ENCODE assay signal across 13 cellular contexts in the genomic region with DNA sequence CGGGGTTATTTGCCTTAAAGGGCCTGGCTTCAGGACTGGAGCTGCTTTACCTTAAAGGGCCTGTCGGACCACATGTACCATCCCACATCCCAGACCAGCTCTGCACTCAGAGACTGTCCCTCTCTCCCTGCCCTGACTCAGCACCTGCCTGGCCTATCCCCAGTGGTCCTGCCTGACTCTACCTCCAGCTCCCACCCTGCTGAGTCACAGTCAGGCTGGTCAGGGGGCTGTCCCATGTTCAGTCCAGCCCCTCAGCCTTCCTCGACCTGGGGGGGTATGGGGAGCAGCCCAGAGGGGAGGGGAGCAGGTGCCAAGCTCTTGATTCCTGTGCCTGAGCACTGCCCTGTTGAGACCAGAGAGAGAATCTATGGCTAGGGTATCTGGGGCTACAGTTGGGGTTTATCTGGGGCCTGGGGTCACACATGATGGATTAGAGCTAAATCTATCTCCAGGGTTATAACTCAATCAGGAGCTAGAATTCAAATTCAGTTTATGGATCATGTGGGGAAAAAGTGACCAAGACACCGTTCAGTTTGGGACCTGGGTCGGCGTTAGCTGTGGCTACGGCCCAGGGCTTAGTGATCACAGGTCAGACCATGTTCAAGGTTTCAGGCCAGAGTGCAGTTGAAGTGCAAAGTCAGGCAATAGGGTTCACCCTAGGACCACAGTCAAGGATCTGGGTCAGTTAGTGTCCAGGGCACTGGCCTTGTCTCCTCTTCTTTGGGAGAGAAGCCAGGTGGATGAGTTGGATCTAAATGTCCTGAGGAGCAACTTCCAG. TPM values are rescaled to one million over a fixed set of nuclear protein-coding genes. Genes with fewer than 3 reads are reported as not detected.
DNase-seq lines count a peak whose midpoint lies in the region; ATAC-seq and TF ChIP-seq lines count a peak whose summit lies in the region.
"Had no signal": no experiment of that assay in that cellular context is flagged by ENCODE, and none has a peak within 500 bp of the region (broad histone marks: within the 10 kb centered on the region; RNA-seq: fewer than 3 reads in every experiment).

No MANE protein-coding gene starts in this region.

- H3K27me3 ChIP-seq in SK-N-SH (ENCODE audit: insufficient read depth), result no peaks in the 10 kb centered on the region
- H3K27me3 ChIP-seq in stomach, result no peaks in the 10 kb centered on the region

- intact Hi-C loops in stomach (cut with DNase I; ENCODE audit: low total_unique reads), result no loop called here

- no peak overlapping the region for H3K9ac ChIP-seq in SK-N-SH

- H3K36me3 Mint-ChIP-seq in WTC11, result no peaks in the 10 kb centered on the region

- peaks cover 10 to 27% of the 10 kb centered on the region in 2 experiments; a peak in 3 of 4 replicates for H3K4me1 ChIP-seq in SK-N-SH (ENCODE audit: control insufficient read depth in 1 of 2, insufficient read depth in 2 of 2, low read depth in 1 of 2, low read length in 1 of 2)
- peaks cover 28 to 35% (median 30%) of the 10 kb centered on the region in 4 donors for H3K4me1 ChIP-seq in stomach

- WGBS in SK-N-SH (ENCODE audit: low lambda C conversion rate), result 74% methylated on average over 7 of the region's 7 CpGs
- 76 to 82% (median 80%) methylated on average over 7 of the region's 7 CpGs for WGBS in stomach, 5 donors

- ATAC-seq in SK-N-SH treated with all-trans-retinoic acid at 6 μM for 48 hours (no peak; the same call in 2 of the 3 replicates), WTC11 (peak; percentile 20; the same call in 1 of the 2 replicates), left lobe of liver (peak; percentile 82), HG02642 (IDR thresholded peaks at IDR 0.05; ENCODE audit: poor library complexity, unreplicated experiment) (no peak)
- ATAC-seq: T-helper 17 cell had no signal

- no peak overlapping the region for H3K4me3 ChIP-seq in SK-N-SH (ENCODE audit: low read depth in 2 of 2, low read length in 1 of 2)
- H3K4me3 ChIP-seq in stomach, result no peak overlapping the region

- TF ChIP-seq RAD21 in SK-N-SH (IDR thresholded peaks at IDR 0.05; ENCODE audit: low read length), result no peak

- H3K36me3 ChIP-seq in SK-N-SH (replicated peaks in 1 of 2; ENCODE audit: control insufficient read depth in 1 of 2, insufficient read depth in 2 of 2, low read length in 1 of 2), result no peaks in the 10 kb centered on the region
- no peaks in the 10 kb centered on the region for H3K36me3 ChIP-seq in stomach

- H3K9me3 Mint-ChIP-seq in WTC11, result no peaks in the 10 kb centered on the region
- H3K9me3 Mint-ChIP-seq: endodermal cell had no signal

- H3K9me3 ChIP-seq in SK-N-SH, result no peaks in the 10 kb centered on the region
- no peaks in the 10 kb centered on the region for H3K9me3 ChIP-seq in stomach

- peaks cover 12% of the 10 kb centered on the region for H3F3A ChIP-seq in SK-N-SH (replicated peaks; ENCODE audit: insufficient read depth)

- peaks cover 10% of the 10 kb centered on the region; the same call in 1 of the 2 replicates for H3K27me3 Mint-ChIP-seq in WTC11 (ENCODE audit: low read depth)
- H3K27me3 Mint-ChIP-seq: naive thymus-derived CD4-positive, alpha-beta T cell had no signal

- TF ChIP-seq EP300 in SK-N-SH (IDR thresholded peaks at IDR 0.05; ENCODE audit: borderline replicate concordance in 1 of 2, low read depth in 1 of 2, low read length in 1 of 2), result no peak
- TF ChIP-seq EP300 in stomach (IDR thresholded peaks at IDR 0.05), result no peak

- H2AFZ ChIP-seq in SK-N-SH (ENCODE audit: low read depth), result peak overlapping the region; percentile 81

- CTCF ChIA-PET in SK-N-SH (lab: Yijun Ruan, JAX) (interaction anchor here (1.7 to 3.7 kb wide), 4 partner anchors 9 to 61 kb away, joined by 4 to 24 read pairs (median 8); no protein-coding TSS in a partner anchor), WTC11 (lab: Charles Lee) (interaction anchor here (0.8 to 4.0 kb wide), 4 partner anchors 9 to 93 kb away, joined by 3 to 19 read pairs (median 10); a partner anchor contains a TSS)

- no peak overlapping the region; the same call in 1 of the 2 replicates for H3K4me2 ChIP-seq in SK-N-SH

- H3K27ac ChIP-seq in SK-N-SH (ENCODE audit: low read depth in 2 of 2, low read length in 1 of 2), result peak overlapping the region; percentile 24 to 76; a peak in 3 of 4 replicates
- peak overlapping the region in 3 of 5 donors; percentile 53 to 70 (median 60) for H3K27ac ChIP-seq in stomach

- TF ChIP-seq POLR2A in stomach (IDR thresholded peaks at IDR 0.05), result no peak

- no peaks in the 10 kb centered on the region for H4K20me1 ChIP-seq in SK-N-SH (ENCODE audit: insufficient read depth)

- H3K9me2 ChIP-seq in SK-N-SH, result no peaks in the 10 kb centered on the region

- POLR2A ChIA-PET in SK-N-SH (lab: Yijun Ruan, JAX) (interaction anchor here (0.6 to 1.9 kb wide), 3 partner anchors 8 to 1553 kb away, joined by 3 to 11 read pairs (median 5); a partner anchor contains a TSS), WTC11 (lab: Charles Lee) (interaction anchor here (0.8 to 1.7 kb wide), 2 partner anchors 9 to 115 kb away, joined by 3 to 8 read pairs; a partner anchor contains a TSS)

- no peaks in the 10 kb centered on the region for H3K79me2 ChIP-seq in SK-N-SH (ENCODE audit: insufficient read depth)

- H3K27ac Mint-ChIP-seq in WTC11, result no peak overlapping the region
- H3K27ac Mint-ChIP-seq: endodermal cell had no signal

- H3K4me1 Mint-ChIP-seq in WTC11, result peaks cover 18% of the 10 kb centered on the region

- no peak for DNase-seq in SK-N-SH
- DNase-seq in WTC11 (ENCODE audit: low spot score), result no peak
- DNase-seq in left lobe of liver (ENCODE audit: low spot score), result peak; percentile 89
- no peak for DNase-seq in stomach
- no peak for DNase-seq in GF-D8 (lab: John Stamatoyannopoulos, UW)
- no peak for DNase-seq in COLO829 (ENCODE audit: low spot score)
- DNase-seq: 8988T; endodermal cell; naive thymus-derived CD4-positive, alpha-beta T cell; NCI-H187 treated with DMSO at 0.1 percent for 48 hours; T-helper 17 cell had no signal

- H3K4me3 Mint-ChIP-seq in WTC11, result no peak overlapping the region
- H3K4me3 Mint-ChIP-seq: endodermal cell, T-helper 17 cell had no signal

- no peak for TF ChIP-seq CTCF in SK-N-SH (IDR thresholded peaks at IDR 0.05)
- TF ChIP-seq CTCF in WTC11 (IDR thresholded peaks at IDR 0.05), result no peak
- TF ChIP-seq CTCF in stomach (IDR thresholded peaks at IDR 0.05), result no peak

TF ChIP-seq in SK-N-SH, 30 proteins besides CTCF, POLR2A, EP300 and RAD21 (continues in another document):
- TF ChIP-seq GATA2 (CRISPR knock-in tag; IDR thresholded peaks at IDR 0.05) (no peak), POLR2AphosphoS5 (IDR thresholded peaks at IDR 0.05; ENCODE audit: low read depth, low read length) (no peak), JUND (IDR thresholded peaks at IDR 0.05) (no peak), TCF12 (IDR thresholded peaks at IDR 0.05) (no peak), ELF1 (IDR thresholded peaks at IDR 0.05) (no peak), MXI1 (IDR thresholded peaks at IDR 0.05; ENCODE audit: low read depth, low read length) (no peak)

TF ChIP-seq in SK-N-SH treated with all-trans-retinoic acid at 6 μM for 48 hours, 23 proteins besides CTCF, POLR2A, EP300 and RAD21:
- TF ChIP-seq TCF4 (CRISPR knock-in tag; IDR thresholded peaks at IDR 0.05; ENCODE audit: borderline replicate concordance), result no peak
- TF ChIP-seq ISL1 (CRISPR knock-in tag; IDR thresholded peaks at IDR 0.05), result no peak
TF ChIP-seq in SK-N-SH treated with all-trans-retinoic acid at 6 μM for 48 hours: peak in this region for 0.

TF ChIP-seq in WTC11, 78 proteins besides CTCF, POLR2A, EP300 and RAD21 (continues in another document):
- TF ChIP-seq, protein P1, sequence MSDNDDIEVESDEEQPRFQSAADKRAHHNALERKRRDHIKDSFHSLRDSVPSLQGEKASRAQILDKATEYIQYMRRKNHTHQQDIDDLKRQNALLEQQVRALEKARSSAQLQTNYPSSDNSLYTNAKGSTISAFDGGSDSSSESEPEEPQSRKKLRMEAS (CRISPR knock-in tag; IDR thresholded peaks at IDR 0.05), result 0 out of 2 replicates have a peak, but pooled peaks have one; percentile 16

RNA-seq across cellular contexts. Expression of a gene that starts 9.4 kb away (rescaled TPM):
- polyA plus RNA-seq in SK-N-SH (2012; rRNA removed), result 13.2 and 16.6 TPM in 2 replicates
- 7.2 and 12.0 TPM in 2 replicates for polyA plus RNA-seq in SK-N-SH (2012; cell fraction: cytosol; rRNA removed)
- polyA plus RNA-seq in SK-N-SH (2012; cell fraction: nucleus; rRNA removed), result 14.4 and 14.8 TPM in 2 replicates
- 7.8 to 9.2 TPM (median 8.7 TPM) in 3 replicates for total RNA-seq in WTC11 (2021)
- total RNA-seq in left lobe of liver, result 18.3 TPM
- 10 to 100 TPM in 2 of 5 donors, 1 to 10 TPM in 3; 1.7 to 17.7 (median 3.6) TPM for total RNA-seq in stomach
- 10 to 100 TPM in 2 of 3 donors, 1 to 10 TPM in 1; 8.7 to 15.8 (median 12.6) TPM for polyA plus RNA-seq in stomach

RNA-seq across cellular contexts. Expression of a gene that starts 24.3 kb away (rescaled TPM):
- 88.6 and 146 TPM in 2 replicates for polyA plus RNA-seq in SK-N-SH (2012; rRNA removed)
- 54.7 and 100 TPM in 2 replicates for polyA plus RNA-seq in SK-N-SH (2012; cell fraction: cytosol; rRNA removed)
- 63.6 and 88.9 TPM in 2 replicates for polyA plus RNA-seq in SK-N-SH (2012; cell fraction: nucleus; rRNA removed)
- 23.0 to 23.7 TPM (median 23.3 TPM) in 3 replicates for total RNA-seq in WTC11 (2021)
- 3.1 TPM for total RNA-seq in left lobe of liver
- 10 to 100 TPM in 4 of 5 donors, under 1 TPM in 1; 0.89 to 36.5 (median 15.2) TPM for total RNA-seq in stomach
- 10 to 100 TPM in 2 of 3 donors, 1 to 10 TPM in 1; 9.8 to 21.0 (median 20.2) TPM for polyA plus RNA-seq in stomach

RNA-seq across cellular contexts. Expression of a gene that starts 36.9 kb away (rescaled TPM):
- polyA plus RNA-seq in SK-N-SH (2012; rRNA removed) (94.3 and 105 TPM in 2 replicates), stomach (100 to 1,000 TPM in 1 of 3 donors, 10 to 100 TPM in 2; 69.0 to 115 (median 81.1) TPM)
- polyA plus RNA-seq in SK-N-SH (2012; cell fraction: cytosol; rRNA removed), result 55.2 and 70.2 TPM in 2 replicates
- polyA plus RNA-seq in SK-N-SH (2012; cell fraction: nucleus; rRNA removed), result 264 and 271 TPM in 2 replicates
- total RNA-seq in WTC11 (2021) (65.0 to 75.2 TPM (median 69.5 TPM) in 3 replicates), left lobe of liver (73.9 TPM), stomach (100 to 1,000 TPM in 3 of 5 donors, 10 to 100 TPM in 2; 30.7 to 211 (median 161) TPM)

RNA-seq across cellular contexts. Expression of a gene that starts 45.8 kb away (rescaled TPM):
- polyA plus RNA-seq in SK-N-SH (2012; rRNA removed) (7.0 and 11.3 TPM in 2 replicates), stomach (1 to 10 TPM; 1.7 to 2.8 (median 2.6) TPM)
- polyA plus RNA-seq in SK-N-SH (2012; cell fraction: cytosol; rRNA removed), result 7.9 and 10.8 TPM in 2 replicates
- 44.6 and 55.2 TPM in 2 replicates for polyA plus RNA-seq in SK-N-SH (2012; cell fraction: nucleus; rRNA removed)
- total RNA-seq in WTC11 (2021) (59.1 to 76.3 TPM (median 72.5 TPM) in 3 replicates), left lobe of liver (5.6 TPM), stomach (10 to 100 TPM in 2 of 5 donors, 1 to 10 TPM in 3; 1.5 to 20.3 (median 5.4) TPM)

Comparison
In these comparisons a context has a peak if more than half of its experiments do, and no peak if none do; other contexts are left out.
1. ATAC-seq: peak in WTC11 (single experiment) and left lobe of liver (single experiment); none in SK-N-SH treated with all-trans-retinoic acid at 6 μM for 48 hours (single experiment) and HG02642 (single experiment).